25 cellular contexts compared by ENCODE assay signal in genomic region chr4:80305466-80305865, GRCh38. TPM values are rescaled to one million over a fixed set of nuclear protein-coding genes. Genes with fewer than 3 reads are reported as not detected.
DNase-seq lines count a peak whose midpoint lies in the region; ATAC-seq and TF ChIP-seq lines count a peak whose summit lies in the region.
"Had no signal": no experiment of that assay in that cellular context is flagged by ENCODE, and none has a peak within 500 bp of the region (broad histone marks: within the 10 kb centered on the region; RNA-seq: fewer than 3 reads in every experiment).

No MANE protein-coding gene starts in this region.

- H4K20me1 ChIP-seq in fibroblast of lung (ENCODE audit: control insufficient read depth, extremely low read depth, insufficient read depth, low read length), result no peaks in the 10 kb centered on the region

- H3K4me3 ChIP-seq in RWPE2 (ENCODE audit: severe bottlenecking) (no peak overlapping the region), fibroblast of lung (replicated peaks in 1 of 4; ENCODE audit: control extremely low read depth in 1 of 4, insufficient read depth in 1 of 4, low read depth in 3 of 4, low read length in 4 of 4) (no peak overlapping the region), retinal pigment epithelial cell (ENCODE audit: low read length) (no peak overlapping the region)
- H3K4me3 ChIP-seq: ascending aorta, GM23338, transverse colon had no signal

- H2AFZ ChIP-seq in fibroblast of lung (ENCODE audit: low read length), result no peak overlapping the region
- H2AFZ ChIP-seq: GM23338, parathyroid adenoma had no signal

- H3K79me2 ChIP-seq in fibroblast of lung (ENCODE audit: control insufficient read depth, insufficient read depth, low read length), result no peaks in the 10 kb centered on the region
- H3K79me2 ChIP-seq: parathyroid adenoma had no signal

- H3K9me3 Mint-ChIP-seq in T-helper 2 cell treated with Interferon-gamma antibody and Interleukin-4, amounts not matched to agents 5 μg/mL and 100 μg/mL, for 36 hours, result no peaks in the 10 kb centered on the region
- H3K9me3 Mint-ChIP-seq: stimulated activated naive B cell treated with anti-CD40 and anti-IgM and Interleukin-4, amounts not matched to agents 10 μg/mL and 1 μg/mL and 100 μg/mL, for 72 hours had no signal

- H3K27ac ChIP-seq in RWPE2 (ENCODE audit: poor library complexity, severe bottlenecking) (peak overlapping the region; percentile 89), fibroblast of lung (ENCODE audit: insufficient read depth, low read length) (peak overlapping the region; percentile 76)
- H3K27ac ChIP-seq: ascending aorta, KMS-11, parathyroid adenoma, transverse colon had no signal

- no peaks in the 10 kb centered on the region for H3K36me3 ChIP-seq in RWPE2 (ENCODE audit: low read depth)
- H3K36me3 ChIP-seq in fibroblast of lung (ENCODE audit: control insufficient read depth, insufficient read depth, low read length), result no peaks in the 10 kb centered on the region
- H3K36me3 ChIP-seq: ascending aorta, transverse colon had no signal

- H3K4me1 ChIP-seq in RWPE2 (ENCODE audit: insufficient read depth, poor library complexity, severe bottlenecking) (peaks cover 51% of the 10 kb centered on the region), fibroblast of lung (ENCODE audit: control insufficient read depth, extremely low read depth, insufficient read depth, low read length) (peaks cover 25% of the 10 kb centered on the region)
- H3K4me1 ChIP-seq: ascending aorta, parathyroid adenoma, transverse colon had no signal

- TF ChIP-seq CTCF in RWPE2 (IDR thresholded peaks at IDR 0.05; ENCODE audit: poor library complexity, severe bottlenecking) (no peak), fibroblast of lung (conservative IDR thresholded peaks at IDR 0.05 in 1 of 2, IDR thresholded peaks at IDR 0.05 in 1 of 2; ENCODE audit: low read depth in 1 of 2, low read length in 2 of 2) (no peak), retinal pigment epithelial cell (conservative IDR thresholded peaks at IDR 0.05; ENCODE audit: low read depth, low read length) (no peak)

- H3K9me3 ChIP-seq in RWPE2 (ENCODE audit: severe bottlenecking) (no peaks in the 10 kb centered on the region), fibroblast of lung (ENCODE audit: control insufficient read depth, insufficient read depth, low read depth, low read length) (no peaks in the 10 kb centered on the region)
- H3K9me3 ChIP-seq: ascending aorta, transverse colon had no signal

- H3K27me3 Mint-ChIP-seq in T-helper 2 cell treated with Interferon-gamma antibody and Interleukin-4, amounts not matched to agents 5 μg/mL and 100 μg/mL, for 36 hours (ENCODE audit: low read depth), result no peaks in the 10 kb centered on the region

- H3K4me3 Mint-ChIP-seq in T-helper 2 cell treated with Interferon-gamma antibody and Interleukin-4, amounts not matched to agents 5 μg/mL and 100 μg/mL, for 36 hours, result no peak overlapping the region
- H3K4me3 Mint-ChIP-seq: CD14-positive monocyte; GM23338; stimulated activated naive B cell treated with anti-CD40 and anti-IgM and Interleukin-4, amounts not matched to agents 10 μg/mL and 1 μg/mL and 100 μg/mL, for 72 hours; T-helper 1 cell treated with Interleukin-12 subunit alpha and Interleukin-12 subunit beta and Interleukin-4 antibody, amounts not matched to agents 30 μg/mL and 1 μg/mL, for 36 hours had no signal

- H3K27ac Mint-ChIP-seq in T-helper 2 cell treated with Interferon-gamma antibody and Interleukin-4, amounts not matched to agents 5 μg/mL and 100 μg/mL, for 36 hours, result no peak overlapping the region
- H3K27ac Mint-ChIP-seq: CD14-positive monocyte; stimulated activated naive B cell treated with anti-CD40 and anti-IgM and Interleukin-4, amounts not matched to agents 10 μg/mL and 1 μg/mL and 100 μg/mL, for 72 hours; T-helper 1 cell treated with Interleukin-12 subunit alpha and Interleukin-12 subunit beta and Interleukin-4 antibody, amounts not matched to agents 30 μg/mL and 1 μg/mL, for 36 hours had no signal

- no peak overlapping the region for H3K9ac ChIP-seq in fibroblast of lung (ENCODE audit: insufficient read depth, low read length)
- H3K9ac ChIP-seq: KMS-11, parathyroid adenoma had no signal

- H3K4me1 Mint-ChIP-seq in T-helper 2 cell treated with Interferon-gamma antibody and Interleukin-4, amounts not matched to agents 5 μg/mL and 100 μg/mL, for 36 hours (ENCODE audit: low read depth), result no peaks in the 10 kb centered on the region
- H3K4me1 Mint-ChIP-seq: CD14-positive monocyte; stimulated activated naive B cell treated with anti-CD40 and anti-IgM and Interleukin-4, amounts not matched to agents 10 μg/mL and 1 μg/mL and 100 μg/mL, for 72 hours had no signal

- ATAC-seq in RWPE2 (ENCODE audit: low read depth) (no peak), GM18907 (IDR thresholded peaks at IDR 0.05; ENCODE audit: unreplicated experiment) (no peak)
- ATAC-seq: activated CD4-positive, CD25-positive, alpha-beta regulatory T cell treated with anti-CD3 and anti-CD28 coated beads, Interleukin-2, amount 50 U/mL, for 24 hours; esophagus mucosa; GM23338; left ventricle myocardium superior; Right ventricle myocardium inferior; stimulated activated naive B cell treated with anti-CD40 and anti-IgM and Interleukin-4, amounts not matched to agents 10 μg/mL and 1 μg/mL and 100 μg/mL, for 72 hours had no signal

- no peaks in the 10 kb centered on the region for H3K27me3 ChIP-seq in RWPE2 (ENCODE audit: insufficient read depth, poor library complexity, severe bottlenecking)
- H3K27me3 ChIP-seq in fibroblast of lung (ENCODE audit: control insufficient read depth, insufficient read depth, low read length), result no peaks in the 10 kb centered on the region
- H3K27me3 ChIP-seq: ascending aorta had no signal

- DNase-seq in GM03348 (ENCODE audit: low spot score) (peak; percentile 67), RWPE2 (ENCODE audit: low spot score) (no peak), fibroblast of lung (ENCODE audit: low read depth in 2 of 2) (peak in 1 of 2 donors; percentile 88), retinal pigment epithelial cell (ENCODE audit: low read depth) (peak; percentile 31), NCI-H524 treated with DMSO at 0.1 percent for 48 hours (lab: John Stamatoyannopoulos, UW) (no peak)
- DNase-seq in activated CD8-positive, alpha-beta memory T cell treated with anti-CD3 and anti-CD28 coated beads, Interleukin-2, amount 50 U/mL, for 4 hours, result no peak
- DNase-seq in T-helper 2 cell treated with Interferon-gamma antibody and Interleukin-4, amounts not matched to agents 5 μg/mL and 100 μg/mL, for 36 hours (ENCODE audit: low spot score), result no peak
- DNase-seq: activated gamma-delta T cell; cortex of kidney; DMS53; left ventricle myocardium superior; NCI-H1417; NCI-H345; stimulated activated naive B cell treated with anti-CD40 and anti-IgM and Interleukin-4, amounts not matched to agents 10 μg/mL and 1 μg/mL and 100 μg/mL, for 72 hours; transverse colon had no signal

- peak overlapping the region; percentile 64 for H3K4me2 ChIP-seq in fibroblast of lung (ENCODE audit: extremely low read depth, insufficient read depth, low read length)
- H3K4me2 ChIP-seq: KMS-11 had no signal

- H3K36me3 Mint-ChIP-seq in T-helper 2 cell treated with Interferon-gamma antibody and Interleukin-4, amounts not matched to agents 5 μg/mL and 100 μg/mL, for 36 hours (ENCODE audit: low read depth), result no peaks in the 10 kb centered on the region
- H3K36me3 Mint-ChIP-seq: CD14-positive monocyte; stimulated activated naive B cell treated with anti-CD40 and anti-IgM and Interleukin-4, amounts not matched to agents 10 μg/mL and 1 μg/mL and 100 μg/mL, for 72 hours had no signal

RNA-seq across cellular contexts. Expression of gene CFAP299, which starts 30.1 kb away (rescaled TPM):
- total RNA-seq in fibroblast of lung, result 2.3 and 16.2 TPM in 2 replicates
- 0.79 and 1.3 TPM in 2 replicates for polyA plus RNA-seq in fibroblast of lung
- polyA plus RNA-seq in fibroblast of lung (2012), result 0.73 and 1.2 TPM in 2 replicates
- polyA minus RNA-seq in fibroblast of lung (ENCODE audit: low replicate concordance), result 0.56 and 0.94 TPM in 2 replicates
- total RNA-seq: ascending aorta, esophagus mucosa, GM23338, left ventricle myocardium superior, transverse colon had no signal
- polyA plus RNA-seq: CD14-positive monocyte, GM23338 had no signal

RNA-seq across cellular contexts. Expression of gene FGF5, which starts 39.0 kb away (rescaled TPM):
- 5.4 and 25.8 TPM in 2 replicates for total RNA-seq in fibroblast of lung
- 56.4 and 123 TPM in 2 replicates for polyA plus RNA-seq in fibroblast of lung
- polyA plus RNA-seq in fibroblast of lung (2012), result 33.7 and 102 TPM in 2 replicates
- 90.1 and 466 TPM in 2 replicates for polyA minus RNA-seq in fibroblast of lung (ENCODE audit: low replicate concordance)
- total RNA-seq: ascending aorta, esophagus mucosa, GM23338 had no signal
- polyA plus RNA-seq: CD14-positive monocyte, GM23338 had no signal

Comparison
In these comparisons a context has a peak if more than half of its experiments do, and no peak if none do; other contexts are left out.
1. DNase-seq: peak in GM03348 (single experiment) and retinal pigment epithelial cell (single experiment); none in RWPE2 (single experiment), activated CD8-positive, alpha-beta memory T cell treated with anti-CD3 and anti-CD28 coated beads, Interleukin-2, amount 50 U/mL, for 4 hours (single experiment), T-helper 2 cell treated with Interferon-gamma antibody and Interleukin-4, amounts not matched to agents 5 μg/mL and 100 μg/mL, for 36 hours (single experiment) and NCI-H524 treated with DMSO at 0.1 percent for 48 hours (single experiment).